8 cellular contexts compared by ENCODE assay signal in the genomic region with DNA sequence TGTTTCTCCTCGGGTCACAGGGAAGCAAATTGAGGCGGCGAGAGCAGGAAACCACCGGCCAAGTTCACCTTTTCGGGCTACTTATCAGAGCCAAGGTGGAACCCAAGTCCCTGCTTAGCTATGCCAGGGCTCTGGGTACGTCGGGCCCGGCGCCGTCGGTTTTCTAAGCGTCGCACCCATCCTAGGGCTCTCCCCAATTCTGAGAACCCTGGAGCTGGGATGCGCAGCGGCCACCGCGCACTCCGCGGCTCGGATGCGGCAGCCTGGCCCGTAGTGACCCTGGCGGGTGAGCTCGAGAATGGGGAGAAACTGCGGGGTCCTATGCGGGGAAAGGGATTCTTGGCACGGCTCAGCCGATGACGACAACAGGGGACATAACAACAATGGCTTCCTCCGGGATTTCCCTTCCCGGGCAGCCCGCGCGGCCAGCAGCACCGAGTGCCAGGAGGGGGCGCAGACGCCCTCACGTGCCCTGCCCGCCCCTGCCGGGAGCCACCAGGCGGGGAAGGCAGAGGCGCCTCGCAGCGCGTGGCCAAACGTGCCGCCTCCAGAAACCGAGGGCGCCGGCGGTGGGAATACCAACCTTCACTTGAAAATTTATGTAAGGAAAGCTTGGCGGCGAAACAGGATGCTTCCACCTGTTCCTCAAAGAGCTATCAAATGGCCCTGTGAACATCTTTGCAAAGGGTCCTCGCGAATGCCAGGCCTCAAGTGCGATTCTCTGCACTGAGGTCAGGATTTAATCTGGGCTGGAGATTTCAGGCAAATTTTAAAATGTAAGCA. TPM values are rescaled to one million over a fixed set of nuclear protein-coding genes. Genes with fewer than 3 reads are reported as not detected.
DNase-seq lines count a peak whose midpoint lies in the region; ATAC-seq and TF ChIP-seq lines count a peak whose summit lies in the region.

No MANE protein-coding gene starts in this region.

- DNase-seq in GM12865 (ENCODE audit: low read depth) (peak; percentile 74), NCI-H1105 treated with DMSO at 0.1 percent for 48 hours (lab: John Stamatoyannopoulos, UW) (peak; percentile 57), T-helper 1 cell (peak; percentile 48 to 61 (median 53)), astrocyte of the hippocampus (ENCODE audit: low read depth, low spot score) (peak; percentile 77), smooth muscle cell (lab: John Stamatoyannopoulos, UW; ENCODE audit: unreplicated experiment) (peak; percentile 30)

- WGBS in smooth muscle cell (ENCODE audit: low lambda C conversion rate) = 6% methylated on average over 56 of the region's 56 CpGs

- no peaks in the 10 kb centered on the region for H3K9me3 ChIP-seq in smooth muscle cell (replicated peaks; ENCODE audit: low read depth)

- H3F3A ChIP-seq in smooth muscle cell (ENCODE audit: low read depth) = no peaks in the 10 kb centered on the region

- H3K4me3 ChIP-seq in GM12865 (ENCODE audit: low read depth, low read length) = peak overlapping the region; percentile 58
- peak overlapping the region; percentile 48 for H3K4me3 ChIP-seq in iPS-11a (ENCODE audit: low read depth, low read length)
- peak overlapping the region; percentile 38 for H3K4me3 ChIP-seq in smooth muscle cell

- no peak overlapping the region for H3K27ac ChIP-seq in smooth muscle cell (ENCODE audit: low read depth)

- ATAC-seq in GM18870 (IDR thresholded peaks at IDR 0.05; ENCODE audit: unreplicated experiment) (no peak), GM19324 (IDR thresholded peaks at IDR 0.05; ENCODE audit: low FRiP score, unreplicated experiment) (no peak)

- H4K20me1 ChIP-seq in smooth muscle cell (ENCODE audit: low read depth) = no peaks in the 10 kb centered on the region

- H2AFZ ChIP-seq in smooth muscle cell (ENCODE audit: low read depth) = peak overlapping the region; percentile 69

- no peaks in the 10 kb centered on the region for H3K79me2 ChIP-seq in smooth muscle cell (ENCODE audit: low read depth)

- H3K9ac ChIP-seq in smooth muscle cell (ENCODE audit: low read depth) = no peak overlapping the region

- peaks cover 96% of the 10 kb centered on the region for H3K27me3 ChIP-seq in smooth muscle cell (ENCODE audit: low read depth)

- TF ChIP-seq CTCF in GM12865 (IDR thresholded peaks at IDR 0.05; ENCODE audit: insufficient read depth, low read depth, low read length, missing control alignments) (peak; percentile 66), smooth muscle cell (IDR thresholded peaks at IDR 0.05; ENCODE audit: borderline replicate concordance, insufficient read depth, poor library complexity, severe bottlenecking) (peak; percentile 43)

- peaks cover 18% of the 10 kb centered on the region for H3K4me1 ChIP-seq in smooth muscle cell (ENCODE audit: low read depth)

- no peaks in the 10 kb centered on the region for H3K36me3 ChIP-seq in smooth muscle cell (ENCODE audit: low read depth)

- H3K4me2 ChIP-seq in smooth muscle cell = peak overlapping the region; percentile 84

RNA-seq across cellular contexts. Expression of a gene that starts 2.1 kb away (rescaled TPM):
- total RNA-seq in smooth muscle cell = not detected in 2 replicates
- polyA plus RNA-seq in smooth muscle cell = 0.17 TPM in 1 of 2 replicates, not detected in the other

RNA-seq across cellular contexts. Expression of a gene that starts 10.3 kb away (rescaled TPM):
- total RNA-seq in smooth muscle cell = not detected in 2 replicates
- not detected in 2 replicates for polyA plus RNA-seq in smooth muscle cell

RNA-seq across cellular contexts. Expression of a gene that starts 17.3 kb away (rescaled TPM):
- 0.22 TPM in 1 of 2 replicates, not detected in the other for total RNA-seq in smooth muscle cell
- polyA plus RNA-seq in smooth muscle cell = 0.80 TPM in 1 of 2 replicates, not detected in the other

RNA-seq across cellular contexts. Expression of a gene that starts 43.3 kb away (rescaled TPM):
- 0.36 and 0.54 TPM in 2 replicates for total RNA-seq in smooth muscle cell
- polyA plus RNA-seq in smooth muscle cell = 2.7 and 3.6 TPM in 2 replicates

RNA-seq across cellular contexts. Expression of a gene that starts 47.8 kb away (rescaled TPM):
- 20.3 and 20.4 TPM in 2 replicates for total RNA-seq in smooth muscle cell
- polyA plus RNA-seq in smooth muscle cell = 32.4 and 34.3 TPM in 2 replicates
